ENCODE assay signal across 33 cellular contexts in genomic region chr5:146307796-146308195, GRCh38. TPM values are rescaled to one million over a fixed set of nuclear protein-coding genes. Genes with fewer than 3 reads are reported as not detected.
"Had no signal": no experiment of that assay in that cellular context is flagged by ENCODE, and none has a peak within 500 bp of the region (broad histone marks: within the 10 kb centered on the region; RNA-seq: fewer than 3 reads in every experiment).

No MANE protein-coding gene starts in this region.

- H3K27me3 ChIP-seq: adrenal gland had no signal

- H3K9me3 ChIP-seq: adrenal gland had no signal

- H3K4me3 ChIP-seq: adrenal gland, cardiac muscle cell had no signal

- DNase-seq: activated B cell treated with CpG ODN at 0.5 μM for 24 hours; activated CD4-positive, alpha-beta memory T cell treated with anti-CD3 and anti-CD28 coated beads for 36 hours; activated CD4-positive, alpha-beta T cell treated with anti-CD3 and anti-CD28 coated beads for 4 hours; activated CD4-positive, alpha-beta T cell treated with anti-CD3 and anti-CD28 coated beads, Interleukin-2, amount 10 ng/mL, durations not matched to agents 24 days and 14 days; activated CD4-positive, alpha-beta T cell treated with anti-CD3 and anti-CD28 coated beads, Interleukin-2, amount 50 U/mL, for 1 hour; activated CD4-positive, alpha-beta T cell treated with anti-CD3 and anti-CD28 coated beads, Interleukin-2, amount 50 U/mL, for 4 hours; activated CD4-positive, CD25-positive, alpha-beta regulatory T cell treated with anti-CD3 and anti-CD28 coated beads, Interleukin-2, amount 50 U/mL, for 72 hours; activated CD8-positive, alpha-beta memory T cell treated with anti-CD3 and anti-CD28 coated beads, Interleukin-2, amount 50 U/mL, for 4 hours; activated CD8-positive, alpha-beta T cell treated with anti-CD3 and anti-CD28 coated beads for 36 hours; activated effector memory CD4-positive, alpha-beta T cell treated with anti-CD3 and anti-CD28 coated beads, Interleukin-2, amount 50 U/mL, for 16 hours; activated gamma-delta T cell treated with Interleukin-2 at 50 U/mL for 16 hours; activated naive CD4-positive, alpha-beta T cell; activated naive CD4-positive, alpha-beta T cell treated with anti-CD3 and anti-CD28 coated beads for 36 hours; activated naive CD4-positive, alpha-beta T cell treated with anti-CD3 and anti-CD28 coated beads, Interleukin-2, amount 50 U/mL, for 16 hours; activated naive CD8-positive, alpha-beta T cell treated with anti-CD3 and anti-CD28 coated beads for 36 hours; activated T-cell treated with anti-CD3 and anti-CD28 coated beads for 4 hours; activated T-cell treated with anti-CD3 and anti-CD28 coated beads, Interleukin-2, amount 50 U/mL, for 1 hour; activated T-cell treated with anti-CD3 and anti-CD28 coated beads, Interleukin-2, amount 50 U/mL, for 4 hours; activated T-cell treated with anti-CD3 and anti-CD28 coated beads, Interleukin-2, amount 50 U/mL, for 72 hours; adrenal gland; amniotic stem cell; aorta; caudate nucleus; cerebellar nuclear complex; T-helper 2 cell; T-helper 9 cell had no signal

- H3K36me3 ChIP-seq: adrenal gland, cardiac muscle cell had no signal

- H3K4me1 ChIP-seq: adrenal gland had no signal

- ATAC-seq: activated CD8-positive, alpha-beta T cell treated with anti-CD3 and anti-CD28 coated beads for 36 hours; activated naive CD4-positive, alpha-beta T cell treated with anti-CD3 and anti-CD28 coated beads, Interleukin-2, amount 50 U/mL, for 72 hours; activated T-cell treated with anti-CD3 and anti-CD28 coated beads, Interleukin-2, amount 50 U/mL, for 4 hours; activated T-cell treated with anti-CD3 and anti-CD28 coated beads, Interleukin-2, amount 50 U/mL, for 72 hours; activated T-helper 17 cell treated with anti-CD3 and anti-CD28 coated beads, Interleukin-2, amount 50 U/mL, for 72 hours had no signal

- H3K27ac ChIP-seq: adrenal gland, cardiac muscle cell, VCaP had no signal

RNA-seq across cellular contexts. Expression of gene POU4F3, which starts 30.8 kb away (rescaled TPM):
- total RNA-seq: activated B cell treated with CpG ODN at 0.5 μM for 24 hours; activated CD4-positive, alpha-beta memory T cell treated with anti-CD3 and anti-CD28 coated beads for 36 hours; activated CD8-positive, alpha-beta T cell treated with anti-CD3 and anti-CD28 coated beads for 36 hours; activated naive CD4-positive, alpha-beta T cell treated with anti-CD3 and anti-CD28 coated beads for 36 hours; activated naive CD4-positive, alpha-beta T cell treated with anti-CD3 and anti-CD28 coated beads, Interleukin-2, amount 50 U/mL, for 72 hours; activated T-cell treated with anti-CD3 and anti-CD28 coated beads, Interleukin-2, amount 50 U/mL, for 72 hours; activated T-helper 1 cell treated with anti-CD3 and anti-CD28 coated beads, Interleukin-12 subunit alpha, Interleukin-12 subunit beta, Interleukin-2, Interleukin-4 antibody, amounts not matched to agents 30 ng/mL and 10 ng/mL and 1 ng/mL, durations not matched to agents 14 hours and 24 hours and 36 hours; activated T-helper 17 cell treated with anti-CD3 and anti-CD28 coated beads, Interleukin-2, amount 50 U/mL, for 72 hours; bronchial epithelial cell; chondrocyte had no signal
